Comparison of ENCODE assay signal across 9 cellular contexts in the genomic region with DNA sequence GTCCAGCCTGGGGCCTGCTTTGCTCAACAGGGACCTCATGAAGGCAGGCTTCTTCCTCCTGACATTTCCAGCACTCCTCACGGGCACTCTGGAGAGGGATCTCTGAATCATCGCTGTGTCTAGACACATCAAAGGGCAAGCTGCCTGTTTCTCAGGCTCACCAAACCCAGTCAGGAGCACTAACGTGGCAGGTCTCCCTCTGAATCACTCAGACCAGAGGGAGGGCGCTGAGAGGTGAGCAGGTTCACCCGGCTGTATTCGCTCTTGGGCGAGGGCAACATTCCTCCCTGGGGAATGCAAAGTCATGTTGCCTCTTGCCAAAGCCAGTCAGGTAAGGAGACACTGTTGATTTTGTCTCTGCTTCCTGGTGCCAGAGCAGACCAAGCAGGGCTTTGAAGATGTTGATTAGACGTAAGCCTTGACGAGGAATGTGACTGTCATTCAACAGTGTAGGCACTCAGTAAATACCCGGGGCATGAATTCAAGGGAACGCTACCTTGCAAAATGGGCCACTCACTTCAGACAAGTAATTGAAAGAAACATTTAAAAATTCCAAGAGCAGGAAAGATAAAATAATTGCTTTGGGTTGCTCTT. TPM values are rescaled to one million over a fixed set of nuclear protein-coding genes. Genes with fewer than 3 reads are reported as not detected.
A peak's percentile ranks its signal among the peaks of the same experiment; 100 is the strongest.
DNase-seq lines count a peak whose midpoint lies in the region; ATAC-seq, FAIRE-seq and TF ChIP-seq lines count a peak whose summit lies in the region.
"Had no signal": no experiment of that assay in that cellular context is flagged by ENCODE, and none has a peak within 500 bp of the region (broad histone marks: within the 10 kb centered on the region; RNA-seq: fewer than 3 reads in every experiment).

No MANE protein-coding gene starts in this region.

- DNase-seq in AG04449 (ENCODE audit: low read depth, low spot score) (peak; percentile 87), HTR-8/SVneo (ENCODE audit: insufficient read length, low spot score) (peak; percentile 95), K562 (ENCODE audit: extremely low read depth in 1 of 4, low spot score in 3 of 4) (no peak), mesenteric fat pad (ENCODE audit: low spot score) (no peak), T-helper 2 cell (no peak)
- no peak for DNase-seq in activated CD4-positive, alpha-beta memory T cell treated with anti-CD3 and anti-CD28 coated beads for 36 hours
- DNase-seq: GDM1 had no signal

- H3K4me1 ChIP-seq in K562 (replicated peaks in 1 of 2; ENCODE audit: control insufficient read depth in 2 of 2, insufficient read depth in 2 of 2, low read length in 2 of 2) (no peaks in the 10 kb centered on the region; a peak in 1 of 5 replicates), liver (ENCODE audit: control insufficient read depth in 4 of 4, insufficient read depth in 4 of 4, low read length in 3 of 4) (no peaks in the 10 kb centered on the region)

- CTCF ChIA-PET in AG04449 (lab: Yijun Ruan, JAX) = interaction anchor here (1.0 to 1.8 kb wide), 3 partner anchors 18 to 76 kb away, joined by 3 to 6 read pairs (median 3); no protein-coding TSS in a partner anchor
- CTCF ChIA-PET in K562 (lab: Yijun Ruan, JAX; ENCODE audit: low intra/inter-chr PET ratio) = no interaction called here
- CTCF ChIA-PET in activated CD4-positive, alpha-beta memory T cell treated with anti-CD3 and anti-CD28 coated beads for 36 hours (lab: Charles Lee) = no interaction called here

- no peak overlapping the region for H3K4me3 Mint-ChIP-seq in activated CD4-positive, alpha-beta memory T cell treated with anti-CD3 and anti-CD28 coated beads for 36 hours

- H3K27ac ChIP-seq in K562 (ENCODE audit: extremely low read depth, low read depth, low read length) = no peak overlapping the region
- no peak overlapping the region for H3K27ac ChIP-seq in liver (ENCODE audit: low read depth in 1 of 2, low read length in 2 of 2)

- no peaks in the 10 kb centered on the region for H3K27me3 Mint-ChIP-seq in activated CD4-positive, alpha-beta memory T cell treated with anti-CD3 and anti-CD28 coated beads for 36 hours

- TF ChIP-seq RAD21 in K562 (CRISPR knock-in tag; conservative IDR thresholded peaks at IDR 0.05 in 1 of 2, IDR thresholded peaks at IDR 0.05 in 1 of 2) (no peak), liver (IDR thresholded peaks at IDR 0.05) (no peak)

- H3K27me3 ChIP-seq in K562 (ENCODE audit: control insufficient read depth in 2 of 2, insufficient read depth in 2 of 2, low read length in 2 of 2) (peaks cover 3 to 5% of the 10 kb centered on the region in 2 experiments; a peak in 2 of 5 replicates), liver (ENCODE audit: control insufficient read depth in 4 of 4, insufficient read depth in 4 of 4, low read length in 3 of 4) (no peaks in the 10 kb centered on the region)

- no peaks in the 10 kb centered on the region for H3K9me1 ChIP-seq in K562 (ENCODE audit: control insufficient read depth, insufficient read depth, low read length)

- no peaks in the 10 kb centered on the region for H3K36me3 Mint-ChIP-seq in activated CD4-positive, alpha-beta memory T cell treated with anti-CD3 and anti-CD28 coated beads for 36 hours

- H2AFZ ChIP-seq in K562 (ENCODE audit: low read depth, low read length) = peak overlapping the region; percentile 14; the same call in 1 of the 2 replicates

- no peak overlapping the region for H3K27ac Mint-ChIP-seq in activated CD4-positive, alpha-beta memory T cell treated with anti-CD3 and anti-CD28 coated beads for 36 hours

- no peak for TF ChIP-seq POLR2A in K562 (conservative IDR thresholded peaks at IDR 0.05)

- H3K9me3 Mint-ChIP-seq in activated CD4-positive, alpha-beta memory T cell treated with anti-CD3 and anti-CD28 coated beads for 36 hours = no peaks in the 10 kb centered on the region

- H3K79me2 ChIP-seq in K562 (ENCODE audit: control insufficient read depth, insufficient read depth, low read length) = no peaks in the 10 kb centered on the region

- in situ Hi-C loops in K562 (cut with MboI) = no loop called here

- 16% methylated on average over 11 of the region's 11 CpGs for WGBS in K562 (ENCODE audit: insufficient coverage, low coverage, missing lambda C conversion rate)
- WGBS in liver = 81% methylated on average over 11 of the region's 11 CpGs

- H3K9ac ChIP-seq in K562 (ENCODE audit: insufficient read depth in 1 of 2, low read depth in 2 of 2, low read length in 2 of 2) (no peak overlapping the region), liver (ENCODE audit: low read depth in 1 of 2, low read length in 2 of 2) (no peak overlapping the region)

- H3K4me2 ChIP-seq in K562 (ENCODE audit: insufficient read depth, low read length) = no peak overlapping the region

- H3K36me3 ChIP-seq in K562 (ENCODE audit: control insufficient read depth, insufficient read depth, low read length) (no peaks in the 10 kb centered on the region), liver (ENCODE audit: control insufficient read depth in 4 of 4, insufficient read depth in 3 of 4, low read depth in 1 of 4, low read length in 3 of 4) (no peaks in the 10 kb centered on the region)

- ATAC-seq in K562 (no peak; the same call in 1 of the 3 replicates), GM19452 (IDR thresholded peaks at IDR 0.05; ENCODE audit: unreplicated experiment) (no peak)

- H3K9me3 ChIP-seq in K562 (replicated peaks; ENCODE audit: control insufficient read depth, insufficient read depth, low read depth, low read length) = no peaks in the 10 kb centered on the region
- no peaks in the 10 kb centered on the region for H3K9me3 ChIP-seq in liver (ENCODE audit: control insufficient read depth in 4 of 4, low read length in 3 of 4)

- peak; percentile 100 for FAIRE-seq in HTR-8/SVneo (lab: Jason Lieb, UNC)
- FAIRE-seq in K562 (lab: Jason Lieb, UNC) = no peak

- POLR2A ChIA-PET in AG04449 (lab: Yijun Ruan, JAX) (interaction anchor here (0.9 kb wide), 1 partner anchor 9 kb away, joined by 5 read pairs; no protein-coding TSS in a partner anchor), K562 (lab: Yijun Ruan, JAX) (no interaction called here)
- POLR2A ChIA-PET in activated CD4-positive, alpha-beta memory T cell treated with anti-CD3 and anti-CD28 coated beads for 36 hours (lab: Charles Lee) = no interaction called here

- H3K4me1 Mint-ChIP-seq in activated CD4-positive, alpha-beta memory T cell treated with anti-CD3 and anti-CD28 coated beads for 36 hours (ENCODE audit: low read depth) = no peaks in the 10 kb centered on the region

- H3K4me3 ChIP-seq in AG04449 (ENCODE audit: low read depth, low read length) (no peak overlapping the region), K562 (no peak overlapping the region), liver (ENCODE audit: low read depth in 1 of 3, low read length in 3 of 3) (no peak overlapping the region)

- TF ChIP-seq CTCF in AG04449 (IDR thresholded peaks at IDR 0.05; ENCODE audit: insufficient read depth, low read length, missing control alignments) (no peak), K562 (IDR thresholded peaks at IDR 0.05 in 2 of 3, conservative IDR thresholded peaks at IDR 0.05 in 1 of 3; ENCODE audit: insufficient read depth in 2 of 3, low read depth in 1 of 3, low read length in 3 of 3) (no peak), liver (IDR thresholded peaks at IDR 0.05; ENCODE audit: low read depth, low read length, missing input control) (no peak)

- TF ChIP-seq EP300 in K562 (IDR thresholded peaks at IDR 0.05; ENCODE audit: low read length) = no peak

- no TSS peak for BruUV-seq in K562 (replicated peaks; lab: Mats Ljungman, UMichigan)

- no peaks in the 10 kb centered on the region for H4K20me1 ChIP-seq in K562 (replicated peaks; ENCODE audit: control insufficient read depth, insufficient read depth, low read length)

- intact Hi-C loops in K562 (cut with micrococcal nuclease) = no loop called here
- intact Hi-C loops in activated CD4-positive, alpha-beta memory T cell treated with anti-CD3 and anti-CD28 coated beads for 36 hours (cut with micrococcal nuclease) = no loop called here

RNA-seq across cellular contexts. Expression of a gene that starts 50.1 kb away (rescaled TPM):
- total RNA-seq in K562 (2011; cell fraction: chromatin; rRNA removed; ENCODE audit: low replicate concordance) = not detected in 2 replicates
- not detected in 2 replicates for total RNA-seq in K562 (2011; cell fraction: nucleolus; rRNA removed)
- not detected in 2 replicates for total RNA-seq in K562 (2011; cell fraction: nucleoplasm; rRNA removed)
- total RNA-seq in K562 (2014; rRNA removed) (not detected in 2 replicates), K562 (2014; rRNA removed; fragmentation: Illumina TruSeq; extraction: Trizol) (not detected in 2 replicates), K562 (2015; rRNA removed; fragmentation: Illumina TruSeq; extraction: Trizol) (not detected in 2 replicates), K562 (2021) (not detected in 2 replicates), liver (not detected), mesenteric fat pad (not detected)
- polyA plus RNA-seq in K562 (2011; rRNA removed) (0.04 TPM in 1 of 2 replicates, not detected in the other), K562 (2014; fragmentation: Illumina TruSeq; extraction: Trizol) (not detected in 2 replicates), K562 (2014; fragmentation: Nextera tagmentation; extraction: Ambion mirVana) (not detected), K562 (2014; rRNA removed) (not detected in 2 replicates), liver (not detected)
- polyA plus RNA-seq in K562 (2011; cell fraction: cytosol; rRNA removed) = not detected in 2 replicates
- not detected in 2 replicates for polyA plus RNA-seq in K562 (2011; cell fraction: nucleus; rRNA removed)
- polyA plus RNA-seq in K562 (2012) = not detected in 2 replicates
- not detected in 2 replicates for polyA minus RNA-seq in K562 (2011; rRNA and poly(A)+ RNA removed)
- not detected in 2 replicates for polyA minus RNA-seq in K562 (2011; cell fraction: cytosol; rRNA and poly(A)+ RNA removed)
- polyA minus RNA-seq in K562 (2011; cell fraction: nucleus; rRNA and poly(A)+ RNA removed) = not detected in 2 replicates
- under 1 TPM; 0.57 to 0.92 TPM for total RNA-seq in activated CD4-positive, alpha-beta memory T cell treated with anti-CD3 and anti-CD28 coated beads for 36 hours

RNA-seq across cellular contexts. Expression of a gene that starts 53.3 kb away (rescaled TPM):
- total RNA-seq in K562 (2011; cell fraction: chromatin; rRNA removed; ENCODE audit: low replicate concordance) = 0.58 and 0.92 TPM in 2 replicates
- total RNA-seq in K562 (2011; cell fraction: nucleolus; rRNA removed) = 0.39 and 0.67 TPM in 2 replicates
- total RNA-seq in K562 (2011; cell fraction: nucleoplasm; rRNA removed) = 0.51 and 0.69 TPM in 2 replicates
- 1.6 and 1.8 TPM in 2 replicates for total RNA-seq in K562 (2014; rRNA removed)
- 1.1 and 1.5 TPM in 2 replicates for total RNA-seq in K562 (2014; rRNA removed; fragmentation: Illumina TruSeq; extraction: Trizol)
- 0.54 and 0.57 TPM in 2 replicates for total RNA-seq in K562 (2015; rRNA removed; fragmentation: Illumina TruSeq; extraction: Trizol)
- total RNA-seq in K562 (2021) = 0.93 and 1.0 TPM in 2 replicates
- polyA plus RNA-seq in K562 (2011; rRNA removed) = 0.18 and 0.19 TPM in 2 replicates
- 0.07 and 0.15 TPM in 2 replicates for polyA plus RNA-seq in K562 (2011; cell fraction: cytosol; rRNA removed)
- 0.20 and 0.24 TPM in 2 replicates for polyA plus RNA-seq in K562 (2011; cell fraction: nucleus; rRNA removed)
- 0.76 and 1.8 TPM in 2 replicates for polyA plus RNA-seq in K562 (2012)
- 1.3 and 2.3 TPM in 2 replicates for polyA plus RNA-seq in K562 (2014; fragmentation: Illumina TruSeq; extraction: Trizol)
- polyA plus RNA-seq in K562 (2014; fragmentation: Nextera tagmentation; extraction: Ambion mirVana) = under 1 TPM; 0.37 to 0.63 TPM
- polyA plus RNA-seq in K562 (2014; rRNA removed) = 1.0 and 1.1 TPM in 2 replicates
- 0.18 and 0.25 TPM in 2 replicates for polyA minus RNA-seq in K562 (2011; rRNA and poly(A)+ RNA removed)
- not detected in 2 replicates for polyA minus RNA-seq in K562 (2011; cell fraction: cytosol; rRNA and poly(A)+ RNA removed)
- polyA minus RNA-seq in K562 (2011; cell fraction: nucleus; rRNA and poly(A)+ RNA removed) = 0.33 and 0.40 TPM in 2 replicates
- total RNA-seq in liver = under 1 TPM; under 0.01 to 0.93 TPM
- polyA plus RNA-seq in liver = under 1 TPM; 0.02 to 0.06 TPM
- 0.51 TPM for total RNA-seq in mesenteric fat pad
- total RNA-seq in activated CD4-positive, alpha-beta memory T cell treated with anti-CD3 and anti-CD28 coated beads for 36 hours = under 1 TPM; 0.07 to 0.17 TPM

Comparison
In these comparisons a context has a peak if more than half of its experiments do, and no peak if none do; other contexts are left out.
1. DNase-seq: peak in AG04449 (single experiment) and HTR-8/SVneo (single experiment); none in K562 (0 of 4), mesenteric fat pad (single experiment), activated CD4-positive, alpha-beta memory T cell treated with anti-CD3 and anti-CD28 coated beads for 36 hours (single experiment) and T-helper 2 cell (0 of 5).